8 cellular contexts compared by ENCODE assay signal in the genomic region with DNA sequence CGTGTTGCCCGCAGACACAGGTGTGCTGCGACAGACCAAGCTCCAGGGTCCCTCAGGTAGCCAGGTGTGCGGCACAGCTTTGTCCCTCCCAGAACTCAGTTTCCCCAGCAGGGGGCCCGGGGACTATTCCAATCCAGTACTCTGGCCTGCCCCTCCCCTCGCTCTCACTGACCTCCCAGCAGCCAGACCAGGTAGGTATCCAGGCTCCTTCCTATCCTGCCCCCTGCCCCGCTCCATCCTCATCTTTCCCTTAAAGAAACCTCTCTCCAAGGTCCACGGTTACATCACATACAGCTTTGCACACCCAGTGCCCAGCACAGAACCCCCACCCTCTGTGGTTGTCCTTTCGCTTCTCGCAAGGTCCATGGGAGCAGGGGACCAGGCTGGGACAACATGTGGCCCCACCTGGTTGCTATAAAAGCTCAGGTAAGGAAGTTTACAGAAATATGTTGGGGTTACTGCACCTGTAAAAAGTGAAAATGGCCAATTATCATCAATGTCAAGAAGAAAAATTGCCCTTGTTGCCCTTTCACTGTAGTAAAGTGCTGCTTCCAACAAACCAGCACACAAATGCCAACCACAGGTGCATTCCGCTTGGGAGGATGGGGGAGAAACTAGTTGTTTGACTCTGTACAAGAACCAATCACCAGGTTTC. TPM values are rescaled to one million over a fixed set of nuclear protein-coding genes. Genes with fewer than 3 reads are reported as not detected.
DNase-seq lines count a peak whose midpoint lies in the region; ATAC-seq and TF ChIP-seq lines count a peak whose summit lies in the region.

No MANE protein-coding gene starts in this region.

- no CpG with 5 or more reads among the region's 11 CpGs for WGBS in H9 (ENCODE audit: extremely low coverage, insufficient read length, low lambda C conversion rate)

- H3K27me3 Mint-ChIP-seq in H9 (ENCODE audit: low read depth) (peaks cover 19% of the 10 kb centered on the region), mesothelial cell of epicardium (ENCODE audit: low read depth) (no peaks in the 10 kb centered on the region)
- no peaks in the 10 kb centered on the region for H3K27me3 Mint-ChIP-seq in activated naive CD8-positive, alpha-beta T cell treated with anti-CD3 and anti-CD28 coated beads, Interleukin-2, amount 50 U/mL, for 24 hours

- H2AFZ ChIP-seq in H9 (ENCODE audit: low read length), result no peak overlapping the region

- no peak overlapping the region for H4K8ac ChIP-seq in H9 (replicated peaks; ENCODE audit: insufficient read length, low read depth, low read length)

- no peak overlapping the region for H3K14ac ChIP-seq in H9 (ENCODE audit: insufficient read depth, low read length)

- no peak overlapping the region for H3K9ac ChIP-seq in H9 (ENCODE audit: extremely low read depth, insufficient read length, low read length)

- no peak overlapping the region for H3K23ac ChIP-seq in H9 (ENCODE audit: insufficient read length, low read depth, low read length)

- peak overlapping the region; percentile 69 to 82 for H3K4me3 Mint-ChIP-seq in H9
- peak overlapping the region; percentile 80 for H3K4me3 Mint-ChIP-seq in activated naive CD8-positive, alpha-beta T cell treated with anti-CD3 and anti-CD28 coated beads, Interleukin-2, amount 50 U/mL, for 24 hours
- H3K4me3 Mint-ChIP-seq in mesothelial cell of epicardium, result peak overlapping the region; percentile 69

- H3K27ac Mint-ChIP-seq in H9, result peak overlapping the region in 2 of 3 experiments; percentile 63 to 74; a peak in 3 of 7 replicates
- H3K27ac Mint-ChIP-seq in activated naive CD8-positive, alpha-beta T cell treated with anti-CD3 and anti-CD28 coated beads, Interleukin-2, amount 50 U/mL, for 24 hours, result peak overlapping the region; percentile 77
- H3K27ac Mint-ChIP-seq in mesothelial cell of epicardium, result peak overlapping the region; percentile 50

- H4K91ac ChIP-seq in H9 (ENCODE audit: insufficient read length, low read depth, low read length), result no peak overlapping the region

- no peak overlapping the region for H3K18ac ChIP-seq in H9 (ENCODE audit: insufficient read length, low read depth, low read length)

- no peak overlapping the region for H2BK20ac ChIP-seq in H9 (ENCODE audit: low read depth, low read length, poor library complexity, severe bottlenecking)

- H3K4me2 ChIP-seq in H9 (ENCODE audit: insufficient read depth, insufficient read length, low read length), result peak overlapping the region; percentile 50

- no peak overlapping the region for H4K5ac ChIP-seq in H9 (ENCODE audit: insufficient read length, low read depth, low read length)

- H2BK5ac ChIP-seq in H9 (ENCODE audit: insufficient read length, low read length), result no peak overlapping the region

- no peaks in the 10 kb centered on the region for H3K79me1 ChIP-seq in H9 (ENCODE audit: insufficient read depth, low read depth, low read length, poor library complexity, severe bottlenecking)

- ATAC-seq in activated naive CD8-positive, alpha-beta T cell treated with anti-CD3 and anti-CD28 coated beads, Interleukin-2, amount 50 U/mL, for 24 hours, result no peak
- ATAC-seq in HG03521 (IDR thresholded peaks at IDR 0.05; ENCODE audit: unreplicated experiment) (no peak), GM18498 (IDR thresholded peaks at IDR 0.05; ENCODE audit: unreplicated experiment) (no peak)

- no peak overlapping the region for H3T11ph ChIP-seq in H9 (ENCODE audit: low read length)

- H3K27ac ChIP-seq in C4-2B (peak overlapping the region; percentile 59), H9 (ENCODE audit: insufficient read length, low read depth, low read length) (no peak overlapping the region)

- H3K27me3 ChIP-seq in H9 (ENCODE audit: insufficient read depth, low read length), result no peaks in the 10 kb centered on the region; the same call in 1 of the 2 replicates

- H3K4me1 ChIP-seq in H9 (ENCODE audit: insufficient read depth, low read length), result no peaks in the 10 kb centered on the region; the same call in 1 of the 2 replicates

- H3K9me3 ChIP-seq in H9 (ENCODE audit: control insufficient read depth, low read depth, low read length), result no peaks in the 10 kb centered on the region

- no peaks in the 10 kb centered on the region for H3K79me2 ChIP-seq in H9 (ENCODE audit: insufficient read depth, low read length)

- peaks cover 11% of the 10 kb centered on the region for H3K23me2 ChIP-seq in H9 (ENCODE audit: insufficient read length, low read depth, low read length, poor library complexity, severe bottlenecking)

- TF ChIP-seq CTCF in C4-2B (conservative IDR thresholded peaks at IDR 0.05), result no peak
- no peak; the same call in 2 of the 3 replicates for TF ChIP-seq CTCF in H9 (conservative IDR thresholded peaks at IDR 0.05)
- no peak for TF ChIP-seq CTCF in mesothelial cell of epicardium (IDR thresholded peaks at IDR 0.05; ENCODE audit: unreplicated experiment)
- no peak for TF ChIP-seq CTCF in GM10248 (IDR thresholded peaks at IDR 0.05; ENCODE audit: control extremely low read depth, extremely low read depth, low read depth, missing control alignments)

- no peak overlapping the region for H3K4ac ChIP-seq in H9 (ENCODE audit: low read depth, low read length)

- no peaks in the 10 kb centered on the region for H3K9me3 Mint-ChIP-seq in H9
- H3K9me3 Mint-ChIP-seq in activated naive CD8-positive, alpha-beta T cell treated with anti-CD3 and anti-CD28 coated beads, Interleukin-2, amount 50 U/mL, for 24 hours, result no peaks in the 10 kb centered on the region
- H3K9me3 Mint-ChIP-seq in mesothelial cell of epicardium, result no peaks in the 10 kb centered on the region

- H2BK15ac ChIP-seq in H9 (ENCODE audit: low read depth, low read length), result no peak overlapping the region

- no peaks in the 10 kb centered on the region for H3K36me3 Mint-ChIP-seq in H9 (ENCODE audit: insufficient read depth in 1 of 3, low read depth in 3 of 3)
- H3K36me3 Mint-ChIP-seq in activated naive CD8-positive, alpha-beta T cell treated with anti-CD3 and anti-CD28 coated beads, Interleukin-2, amount 50 U/mL, for 24 hours (ENCODE audit: low read depth), result no peaks in the 10 kb centered on the region
- H3K36me3 Mint-ChIP-seq in mesothelial cell of epicardium, result no peaks in the 10 kb centered on the region

- no peak overlapping the region for H3K56ac ChIP-seq in H9 (ENCODE audit: insufficient read length, low read depth, low read length)

- no peak overlapping the region for H2BK12ac ChIP-seq in H9 (ENCODE audit: insufficient read length, low read depth, low read length)

- POLR2A ChIA-PET in GM10248 (lab: Yijun Ruan, JAX), result no interaction called here

- no peak overlapping the region for H2AK5ac ChIP-seq in H9 (ENCODE audit: insufficient read length, low read length)

- H3K4me1 Mint-ChIP-seq in H9 (peaks cover 21 to 22% of the 10 kb centered on the region in 2 experiments), mesothelial cell of epicardium (peaks cover 26% of the 10 kb centered on the region)
- H3K4me1 Mint-ChIP-seq in activated naive CD8-positive, alpha-beta T cell treated with anti-CD3 and anti-CD28 coated beads, Interleukin-2, amount 50 U/mL, for 24 hours, result peaks cover 58% of the 10 kb centered on the region

- CTCF ChIA-PET in GM10248 (lab: Yijun Ruan, JAX), result interaction anchor here (0.7 to 22.3 kb wide), 24 partner anchors 10 to 413 kb away, joined by 3 to 827 read pairs (median 5); a partner anchor contains a TSS

- H2BK120ac ChIP-seq in H9 (ENCODE audit: low read depth, low read length, poor library complexity, severe bottlenecking), result no peak overlapping the region

- H4K20me1 ChIP-seq in H9 (ENCODE audit: control insufficient read depth, insufficient read depth, insufficient read length), result no peaks in the 10 kb centered on the region

- DNase-seq in H9, result no peak
- no peak for DNase-seq in activated naive CD8-positive, alpha-beta T cell treated with anti-CD3 and anti-CD28 coated beads, Interleukin-2, amount 50 U/mL, for 24 hours
- no peak for DNase-seq in mesothelial cell of epicardium (ENCODE audit: low spot score in 2 of 2, unreplicated experiment in 2 of 2)
- DNase-seq in GM10248 (ENCODE audit: extremely low spot score), result no peak
- no peak for DNase-seq in cerebellar cortex (ENCODE audit: low spot score)

RNA-seq across cellular contexts. Expression of a gene that starts 7.3 kb away (rescaled TPM):
- total RNA-seq in H9 (2021), result 1.7 and 2.3 TPM in 2 replicates
- total RNA-seq in mesothelial cell of epicardium, result 5.2 to 7.0 TPM (median 5.3 TPM) in 3 replicates

RNA-seq across cellular contexts. Expression of a gene that starts 59.0 kb away (rescaled TPM):
- 5.7 and 7.0 TPM in 2 replicates for total RNA-seq in H9 (2021)
- 4.6 to 6.0 TPM (median 5.0 TPM) in 3 replicates for total RNA-seq in mesothelial cell of epicardium
